ENCODE assay signal across 1 cellular context in genomic region chr3:28241221-28242160, GRCh38.
TF ChIP-seq lines count a peak whose summit lies in the region.

TSS of gene CMC1 (plus strand) at chr3:28241619. CDS start at chr3:28241794, 175 bp downstream.

TF ChIP-seq in WTC11, 78 proteins besides CTCF, POLR2A, EP300 and RAD21 (continued from another document):
- peak; percentile 90; the same call in 1 of the 2 replicates for TF ChIP-seq MLX (CRISPR knock-in tag; IDR thresholded peaks at IDR 0.05)
- TF ChIP-seq ZNF416 (CRISPR knock-in tag; IDR thresholded peaks at IDR 0.05), result no peak
- TF ChIP-seq GRHL2 (CRISPR knock-in tag; IDR thresholded peaks at IDR 0.05; ENCODE audit: insufficient replicate concordance, severe bottlenecking), result no peak
- 0 out of 2 replicates have a peak, but pooled peaks have one; percentile 22 for TF ChIP-seq ZNF317 (CRISPR knock-in tag; IDR thresholded peaks at IDR 0.05; ENCODE audit: borderline replicate concordance, low read depth)
- no peak for TF ChIP-seq CREM (CRISPR knock-in tag; IDR thresholded peaks at IDR 0.05)
- peak; percentile 69; the same call in 1 of the 2 replicates for TF ChIP-seq AFF4 (CRISPR knock-in tag; IDR thresholded peaks at IDR 0.05; ENCODE audit: borderline replicate concordance)
- no peak for TF ChIP-seq AR (CRISPR knock-in tag; IDR thresholded peaks at IDR 0.05)
- TF ChIP-seq JAZF1 (CRISPR knock-in tag; IDR thresholded peaks at IDR 0.05), result no peak
- no peak for TF ChIP-seq ZSCAN18 (CRISPR knock-in tag; IDR thresholded peaks at IDR 0.05)
- TF ChIP-seq ELF4 (CRISPR knock-in tag; IDR thresholded peaks at IDR 0.05; ENCODE audit: low read depth), result peak; percentile 61; the same call in 1 of the 2 replicates
- TF ChIP-seq ZBTB43 (CRISPR knock-in tag; IDR thresholded peaks at IDR 0.05), result peak; percentile 64
- 0 out of 2 replicates have a peak, but pooled peaks have one; percentile 37 for TF ChIP-seq USF2 (CRISPR knock-in tag; IDR thresholded peaks at IDR 0.05)
- no peak for TF ChIP-seq GTF2I (CRISPR knock-in tag; conservative IDR thresholded peaks at IDR 0.05)
- TF ChIP-seq HMGA2 (CRISPR knock-in tag; IDR thresholded peaks at IDR 0.05), result no peak
- TF ChIP-seq ESRRA (CRISPR knock-in tag; IDR thresholded peaks at IDR 0.05; ENCODE audit: borderline replicate concordance), result peak; percentile 90
- TF ChIP-seq HMGXB4 (CRISPR knock-in tag; IDR thresholded peaks at IDR 0.05), result no peak; the same call in 1 of the 2 replicates
- TF ChIP-seq ZNF121 (CRISPR knock-in tag; IDR thresholded peaks at IDR 0.05), result no peak
- no peak for TF ChIP-seq ZNF396 (CRISPR knock-in tag; IDR thresholded peaks at IDR 0.05; ENCODE audit: borderline replicate concordance)
- no peak for TF ChIP-seq ERG (CRISPR knock-in tag; IDR thresholded peaks at IDR 0.05)
- 0 out of 2 replicates have a peak, but pooled peaks have one; percentile 12 for TF ChIP-seq ATF3 (CRISPR knock-in tag; conservative IDR thresholded peaks at IDR 0.05)
- TF ChIP-seq ZNF263 (CRISPR knock-in tag; IDR thresholded peaks at IDR 0.05; ENCODE audit: low read depth), result no peak
- TF ChIP-seq NR3C1 (CRISPR knock-in tag; conservative IDR thresholded peaks at IDR 0.05; ENCODE audit: low read depth), result no peak
- TF ChIP-seq TP53 (CRISPR knock-in tag; IDR thresholded peaks at IDR 0.05), result no peak
- no peak for TF ChIP-seq ATF2 (CRISPR knock-in tag; IDR thresholded peaks at IDR 0.05; ENCODE audit: borderline replicate concordance, low read depth)
- TF ChIP-seq ZNF425 (CRISPR knock-in tag; conservative IDR thresholded peaks at IDR 0.05), result no peak
- no peak; the same call in 1 of the 2 replicates for TF ChIP-seq EMX1 (CRISPR knock-in tag; IDR thresholded peaks at IDR 0.05)
